ENCODE assay signal across 9 cellular contexts in the genomic region with DNA sequence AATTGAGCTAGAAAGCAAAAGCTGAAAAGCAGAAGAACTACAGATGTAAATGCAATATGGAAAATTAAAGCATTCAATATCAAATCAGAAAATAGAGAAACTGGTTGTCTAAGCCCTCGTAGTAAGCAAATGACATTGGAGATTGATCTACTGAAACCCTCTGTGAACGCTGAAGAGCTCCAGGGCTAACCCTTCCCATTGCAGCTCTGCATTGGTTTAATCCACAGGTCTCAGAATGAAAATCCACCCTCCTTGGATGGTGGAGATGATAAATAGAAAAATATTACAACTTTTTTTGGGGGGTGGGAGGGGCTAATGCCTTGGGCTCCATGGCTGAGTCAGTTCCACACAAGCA. TPM values are rescaled to one million over a fixed set of nuclear protein-coding genes. Genes with fewer than 3 reads are reported as not detected.
DNase-seq lines count a peak whose midpoint lies in the region; ATAC-seq and TF ChIP-seq lines count a peak whose summit lies in the region.
"Had no signal": no experiment of that assay in that cellular context is flagged by ENCODE, and none has a peak within 500 bp of the region (broad histone marks: within the 10 kb centered on the region; RNA-seq: fewer than 3 reads in every experiment).

No MANE protein-coding gene starts in this region.

- no peaks in the 10 kb centered on the region for H3K36me3 ChIP-seq in body of pancreas (replicated peaks in 1 of 2; ENCODE audit: insufficient read depth in 1 of 2, low read depth in 2 of 2)
- H3K36me3 ChIP-seq in muscle layer of duodenum (ENCODE audit: control insufficient read depth in 1 of 2, insufficient read depth in 2 of 2, low read length in 2 of 2) = peaks cover 0 to 4% of the 10 kb centered on the region in 2 donors

- H3K27me3 ChIP-seq in AG04450 (ENCODE audit: control insufficient read depth, insufficient read depth, low read length) (no peaks in the 10 kb centered on the region), body of pancreas (no peaks in the 10 kb centered on the region), muscle layer of duodenum (ENCODE audit: low read depth, low read length) (no peaks in the 10 kb centered on the region)

- DNase-seq in AG04450 (ENCODE audit: low read depth, low spot score) (no peak), body of pancreas (no peak), GM10266 (ENCODE audit: extremely low spot score) (no peak), NCI-H526 treated with DMSO at 0.1 percent for 48 hours (lab: John Stamatoyannopoulos, UW) (no peak), HK-2 (ENCODE audit: unreplicated experiment) (no peak)
- no peak for DNase-seq in activated CD4-positive, CD25-positive, alpha-beta regulatory T cell (lab: John Stamatoyannopoulos, UW)
- DNase-seq: effector CD8-positive, alpha-beta T cell had no signal

- H3K9me3 ChIP-seq in AG04450 (ENCODE audit: control insufficient read depth, insufficient read depth, low read length) (no peaks in the 10 kb centered on the region), body of pancreas (no peaks in the 10 kb centered on the region), muscle layer of duodenum (ENCODE audit: control insufficient read depth in 1 of 2, low read length in 2 of 2) (no peaks in the 10 kb centered on the region)

- POLR2A ChIA-PET in AG04450 (lab: Yijun Ruan, JAX) = interaction anchor here (0.7 to 3.1 kb wide), 9 partner anchors 11 to 114 kb away, joined by 3 to 26 read pairs (median 8); no protein-coding TSS in a partner anchor

- H3K4me1 ChIP-seq in body of pancreas = peaks cover 35% of the 10 kb centered on the region
- H3K4me1 ChIP-seq in muscle layer of duodenum (ENCODE audit: control insufficient read depth in 1 of 2, insufficient read depth in 2 of 2, low read length in 2 of 2) = peaks cover 43 to 50% of the 10 kb centered on the region in 2 donors

- intact Hi-C loops in body of pancreas (cut with DNase I) = no loop called here

- CTCF ChIA-PET in AG04450 (lab: Charles Lee) = interaction anchor here (0.5 to 2.4 kb wide), 8 partner anchors 9 to 260 kb away, joined by 3 to 10 read pairs (median 4); no protein-coding TSS in a partner anchor

- ATAC-seq in HG03354 (IDR thresholded peaks at IDR 0.05; ENCODE audit: poor library complexity, severe bottlenecking, unreplicated experiment) (peak; percentile 1), body of pancreas (no peak)

- H3K27ac ChIP-seq in AG04450 (ENCODE audit: low read depth, low read length) (peak overlapping the region; percentile 100), body of pancreas (peak overlapping the region; percentile 51 to 80 (median 63)), muscle layer of duodenum (ENCODE audit: low read length) (peak overlapping the region; percentile 98)

- peak overlapping the region; percentile 46 for H3K4me3 ChIP-seq in AG04450 (ENCODE audit: low read depth, low read length)
- H3K4me3 ChIP-seq in body of pancreas = no peak overlapping the region
- H3K4me3 ChIP-seq in muscle layer of duodenum (ENCODE audit: low read depth in 1 of 2, low read length in 2 of 2) = peak overlapping the region; percentile 32 to 43

- 68 to 80% methylated on average over 2 of the region's 2 CpGs for WGBS in body of pancreas, 2 donors

- TF ChIP-seq POLR2A in body of pancreas (IDR thresholded peaks at IDR 0.05) = no peak

- TF ChIP-seq CTCF in AG04450 (IDR thresholded peaks at IDR 0.05; ENCODE audit: low read depth, low read length) (no peak), body of pancreas (IDR thresholded peaks at IDR 0.05) (no peak), GM10266 (IDR thresholded peaks at IDR 0.05; ENCODE audit: control insufficient read depth, insufficient read depth, low read depth, missing control alignments) (no peak)

RNA-seq across cellular contexts. Expression of gene CORO1C, which starts 40.5 kb away (rescaled TPM):
- polyA plus RNA-seq in AG04450 (2011; rRNA removed) = 596 and 687 TPM in 2 replicates
- 1,327 and 1,683 TPM in 2 replicates for polyA minus RNA-seq in AG04450 (2011; rRNA and poly(A)+ RNA removed)
- total RNA-seq in body of pancreas = 10 to 100 TPM; 26.7 to 27.4 TPM

RNA-seq across cellular contexts. Expression of gene SELPLG, which starts 57.1 kb away (rescaled TPM):
- 6.1 and 9.8 TPM in 2 replicates for polyA plus RNA-seq in AG04450 (2011; rRNA removed)
- 5.1 and 5.7 TPM in 2 replicates for polyA minus RNA-seq in AG04450 (2011; rRNA and poly(A)+ RNA removed)
- total RNA-seq in body of pancreas = 1 to 10 TPM in 1 of 2 donors, under 1 TPM in 1; 0.66 to 2.3 TPM

Comparison
In these comparisons a context has a peak if more than half of its experiments do, and no peak if none do; other contexts are left out.
1. H3K4me3 ChIP-seq: peak in AG04450 (single experiment) and muscle layer of duodenum (2 of 2); none in body of pancreas (0 of 2).
2. Peak in every context shown above with its lines, with median percentiles within 50 percentile points of each other: H3K27ac ChIP-seq.